ENCODE assay signal across 8 cellular contexts in the genomic region with DNA sequence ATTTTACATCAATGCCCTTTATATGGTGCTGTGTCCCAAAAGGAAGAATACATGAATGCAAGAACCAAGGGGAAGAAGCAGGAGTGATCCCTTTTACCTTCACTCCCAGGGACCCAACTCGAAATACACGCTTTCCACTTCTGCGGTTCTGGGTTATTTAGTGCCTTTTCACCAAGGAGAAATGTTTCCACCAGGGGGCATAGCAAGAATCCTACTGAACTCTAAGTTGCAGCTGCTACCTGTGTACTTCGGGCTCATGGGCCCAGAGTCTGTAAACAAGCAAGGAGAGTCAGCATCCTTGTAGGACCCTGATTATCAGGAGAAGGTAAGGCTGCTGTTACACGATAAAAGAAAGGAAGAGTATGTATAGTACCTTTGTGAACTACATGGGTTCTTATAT. TPM values are rescaled to one million over a fixed set of nuclear protein-coding genes. Genes with fewer than 3 reads are reported as not detected.
A peak's percentile ranks its signal among the peaks of the same experiment; 100 is the strongest.
DNase-seq lines count a peak whose midpoint lies in the region; ATAC-seq and TF ChIP-seq lines count a peak whose summit lies in the region.

No MANE protein-coding gene starts in this region.

- peaks cover 5% of the 10 kb centered on the region for H3K27me3 Mint-ChIP-seq in activated CD4-positive, alpha-beta T cell treated with anti-CD3 and anti-CD28 coated beads for 36 hours

- intact Hi-C loops in activated CD4-positive, alpha-beta T cell treated with anti-CD3 and anti-CD28 coated beads for 36 hours (cut with DNase I, micrococcal nuclease): loop anchor here in 1 of 2 experiments (1.0 kb wide), 1 partner anchor 95 kb away; no protein-coding TSS in a partner anchor

- no peaks in the 10 kb centered on the region for H3K4me1 Mint-ChIP-seq in activated CD4-positive, alpha-beta T cell treated with anti-CD3 and anti-CD28 coated beads for 36 hours

- POLR2A ChIA-PET in activated CD4-positive, alpha-beta T cell treated with anti-CD3 and anti-CD28 coated beads for 36 hours (lab: Charles Lee): no interaction called here

- no peak for TF ChIP-seq POLR2A in erythroblast (IDR thresholded peaks at IDR 0.05; ENCODE audit: low read length)
- no peak for TF ChIP-seq POLR2A in Peyer's patch (IDR thresholded peaks at IDR 0.05)

- H3K36me3 Mint-ChIP-seq in activated CD4-positive, alpha-beta T cell treated with anti-CD3 and anti-CD28 coated beads for 36 hours (ENCODE audit: low read depth): no peaks in the 10 kb centered on the region

- H3K27ac ChIP-seq in Peyer's patch: no peak overlapping the region

- no peak overlapping the region for H3K27ac Mint-ChIP-seq in activated CD4-positive, alpha-beta T cell treated with anti-CD3 and anti-CD28 coated beads for 36 hours

- CTCF ChIA-PET in activated CD4-positive, alpha-beta T cell treated with anti-CD3 and anti-CD28 coated beads for 36 hours (lab: Charles Lee): no interaction called here

- no peaks in the 10 kb centered on the region for H3K9me3 Mint-ChIP-seq in activated CD4-positive, alpha-beta T cell treated with anti-CD3 and anti-CD28 coated beads for 36 hours (ENCODE audit: low read depth)

- peak; percentile 61 for DNase-seq in NCI-H146 (lab: John Stamatoyannopoulos, UW)
- DNase-seq in erythroblast (lab: John Stamatoyannopoulos, UW): peak; percentile 15 to 22
- peak; percentile 67 for DNase-seq in renal cortical epithelial cell (ENCODE audit: low read depth)
- no peak for DNase-seq in Peyer's patch
- DNase-seq in activated CD4-positive, alpha-beta T cell treated with anti-CD3 and anti-CD28 coated beads for 36 hours: no peak
- no peak for DNase-seq in NCI-H2171 (lab: John Stamatoyannopoulos, UW)

- no peaks in the 10 kb centered on the region for H3K9me3 ChIP-seq in Peyer's patch

- no peak overlapping the region for H3K4me3 ChIP-seq in Peyer's patch

- peak; percentile 56 for ATAC-seq in GM18511 (IDR thresholded peaks at IDR 0.05; ENCODE audit: unreplicated experiment)
- ATAC-seq in HG02763 (IDR thresholded peaks at IDR 0.05; ENCODE audit: unreplicated experiment): no peak
- ATAC-seq in activated CD4-positive, alpha-beta T cell treated with anti-CD3 and anti-CD28 coated beads for 36 hours: no peak

- no peaks in the 10 kb centered on the region for H3K36me3 ChIP-seq in Peyer's patch

- H3K27me3 ChIP-seq in Peyer's patch: no peaks in the 10 kb centered on the region

- H3K4me3 Mint-ChIP-seq in activated CD4-positive, alpha-beta T cell treated with anti-CD3 and anti-CD28 coated beads for 36 hours: no peak overlapping the region

- TF ChIP-seq CTCF in Peyer's patch (IDR thresholded peaks at IDR 0.05): peak in 2 of 6 experiments; percentile 13 to 21

- no peaks in the 10 kb centered on the region for H3K4me1 ChIP-seq in Peyer's patch

RNA-seq across cellular contexts. Expression of gene DPYSL3, which starts 45.7 kb away (rescaled TPM):
- 16.4 and 27.1 TPM in 2 replicates for total RNA-seq in renal cortical epithelial cell
- total RNA-seq in Peyer's patch: 10 to 100 TPM in 3 of 4 donors, 1 to 10 TPM in 1; 7.4 to 42.1 (median 21.8) TPM
- total RNA-seq in activated CD4-positive, alpha-beta T cell treated with anti-CD3 and anti-CD28 coated beads for 36 hours: under 1 TPM; 0.16 to 0.18 TPM

Comparison
In these comparisons a context has a peak if more than half of its experiments do, and no peak if none do; other contexts are left out.
1. DNase-seq: peak in NCI-H146 (single experiment), erythroblast (2 of 2) and renal cortical epithelial cell (single experiment); none in Peyer's patch (0 of 3), activated CD4-positive, alpha-beta T cell treated with anti-CD3 and anti-CD28 coated beads for 36 hours (single experiment) and NCI-H2171 (single experiment).
2. RNA of gene DPYSL3, which starts 45.7 kb away (total RNA-seq): 7.4 to 42.1 TPM in Peyer's patch and 16.4 to 27.1 TPM in renal cortical epithelial cell; 0.16 to 0.18 TPM in activated CD4-positive, alpha-beta T cell treated with anti-CD3 and anti-CD28 coated beads for 36 hours; every median in the first group is over 4 times any median in the second.